ENCODE assay signal across 2 cellular contexts in genomic region chr2:172099472-172100079, GRCh38.
TF ChIP-seq lines count a peak whose summit lies in the region.

No MANE protein-coding gene starts in this region.

TF ChIP-seq in HCT116, 20 proteins besides CTCF, POLR2A, EP300 and RAD21:
- TF ChIP-seq SRF (IDR thresholded peaks at IDR 0.05; ENCODE audit: low read depth) (no peak), ZNF274 (IDR thresholded peaks at IDR 0.05; ENCODE audit: low read depth, low read length) (no peak), YY1 (IDR thresholded peaks at IDR 0.05; ENCODE audit: extremely low read depth, insufficient replicate concordance, low read depth, low read length) (no peak), ZFX (IDR thresholded peaks at IDR 0.05) (no peak), ELF1 (IDR thresholded peaks at IDR 0.05; ENCODE audit: borderline replicate concordance, low read depth) (no peak), JUND (IDR thresholded peaks at IDR 0.05) (no peak)
- TF ChIP-seq, protein P1, sequence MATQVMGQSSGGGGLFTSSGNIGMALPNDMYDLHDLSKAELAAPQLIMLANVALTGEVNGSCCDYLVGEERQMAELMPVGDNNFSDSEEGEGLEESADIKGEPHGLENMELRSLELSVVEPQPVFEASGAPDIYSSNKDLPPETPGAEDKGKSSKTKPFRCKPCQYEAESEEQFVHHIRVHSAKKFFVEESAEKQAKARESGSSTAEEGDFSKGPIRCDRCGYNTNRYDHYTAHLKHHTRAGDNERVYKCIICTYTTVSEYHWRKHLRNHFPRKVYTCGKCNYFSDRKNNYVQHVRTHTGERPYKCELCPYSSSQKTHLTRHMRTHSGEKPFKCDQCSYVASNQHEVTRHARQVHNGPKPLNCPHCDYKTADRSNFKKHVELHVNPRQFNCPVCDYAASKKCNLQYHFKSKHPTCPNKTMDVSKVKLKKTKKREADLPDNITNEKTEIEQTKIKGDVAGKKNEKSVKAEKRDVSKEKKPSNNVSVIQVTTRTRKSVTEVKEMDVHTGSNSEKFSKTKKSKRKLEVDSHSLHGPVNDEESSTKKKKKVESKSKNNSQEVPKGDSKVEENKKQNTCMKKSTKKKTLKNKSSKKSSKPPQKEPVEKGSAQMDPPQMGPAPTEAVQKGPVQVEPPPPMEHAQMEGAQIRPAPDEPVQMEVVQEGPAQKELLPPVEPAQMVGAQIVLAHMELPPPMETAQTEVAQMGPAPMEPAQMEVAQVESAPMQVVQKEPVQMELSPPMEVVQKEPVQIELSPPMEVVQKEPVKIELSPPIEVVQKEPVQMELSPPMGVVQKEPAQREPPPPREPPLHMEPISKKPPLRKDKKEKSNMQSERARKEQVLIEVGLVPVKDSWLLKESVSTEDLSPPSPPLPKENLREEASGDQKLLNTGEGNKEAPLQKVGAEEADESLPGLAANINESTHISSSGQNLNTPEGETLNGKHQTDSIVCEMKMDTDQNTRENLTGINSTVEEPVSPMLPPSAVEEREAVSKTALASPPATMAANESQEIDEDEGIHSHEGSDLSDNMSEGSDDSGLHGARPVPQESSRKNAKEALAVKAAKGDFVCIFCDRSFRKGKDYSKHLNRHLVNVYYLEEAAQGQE (IDR thresholded peaks at IDR 0.05; ENCODE audit: low read depth), result no peak
TF ChIP-seq in HCT116: peak in this region for 0.

TF ChIP-seq in GM12878, 131 proteins besides CTCF, POLR2A, EP300 and RAD21:
- no peak for TF ChIP-seq PAX5 (IDR thresholded peaks at IDR 0.05; ENCODE audit: borderline replicate concordance, low read depth, low read length)
- 0 out of 2 replicates have a peak, but pooled peaks have one; percentile 15 for TF ChIP-seq BMI1 (IDR thresholded peaks at IDR 0.05; ENCODE audit: borderline replicate concordance)
- TF ChIP-seq, protein P2, sequence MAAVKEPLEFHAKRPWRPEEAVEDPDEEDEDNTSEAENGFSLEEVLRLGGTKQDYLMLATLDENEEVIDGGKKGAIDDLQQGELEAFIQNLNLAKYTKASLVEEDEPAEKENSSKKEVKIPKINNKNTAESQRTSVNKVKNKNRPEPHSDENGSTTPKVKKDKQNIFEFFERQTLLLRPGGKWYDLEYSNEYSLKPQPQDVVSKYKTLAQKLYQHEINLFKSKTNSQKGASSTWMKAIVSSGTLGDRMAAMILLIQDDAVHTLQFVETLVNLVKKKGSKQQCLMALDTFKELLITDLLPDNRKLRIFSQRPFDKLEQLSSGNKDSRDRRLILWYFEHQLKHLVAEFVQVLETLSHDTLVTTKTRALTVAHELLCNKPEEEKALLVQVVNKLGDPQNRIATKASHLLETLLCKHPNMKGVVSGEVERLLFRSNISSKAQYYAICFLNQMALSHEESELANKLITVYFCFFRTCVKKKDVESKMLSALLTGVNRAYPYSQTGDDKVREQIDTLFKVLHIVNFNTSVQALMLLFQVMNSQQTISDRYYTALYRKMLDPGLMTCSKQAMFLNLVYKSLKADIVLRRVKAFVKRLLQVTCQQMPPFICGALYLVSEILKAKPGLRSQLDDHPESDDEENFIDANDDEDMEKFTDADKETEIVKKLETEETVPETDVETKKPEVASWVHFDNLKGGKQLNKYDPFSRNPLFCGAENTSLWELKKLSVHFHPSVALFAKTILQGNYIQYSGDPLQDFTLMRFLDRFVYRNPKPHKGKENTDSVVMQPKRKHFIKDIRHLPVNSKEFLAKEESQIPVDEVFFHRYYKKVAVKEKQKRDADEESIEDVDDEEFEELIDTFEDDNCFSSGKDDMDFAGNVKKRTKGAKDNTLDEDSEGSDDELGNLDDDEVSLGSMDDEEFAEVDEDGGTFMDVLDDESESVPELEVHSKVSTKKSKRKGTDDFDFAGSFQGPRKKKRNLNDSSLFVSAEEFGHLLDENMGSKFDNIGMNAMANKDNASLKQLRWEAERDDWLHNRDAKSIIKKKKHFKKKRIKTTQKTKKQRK (IDR thresholded peaks at IDR 0.05; ENCODE audit: low read depth, low read length), result no peak
- 0 out of 2 replicates have a peak, but pooled peaks have one; percentile 31 for TF ChIP-seq EZH2 (IDR thresholded peaks at IDR 0.05; ENCODE audit: borderline replicate concordance, control insufficient read depth, low read depth, low read length)
- TF ChIP-seq, protein P3, sequence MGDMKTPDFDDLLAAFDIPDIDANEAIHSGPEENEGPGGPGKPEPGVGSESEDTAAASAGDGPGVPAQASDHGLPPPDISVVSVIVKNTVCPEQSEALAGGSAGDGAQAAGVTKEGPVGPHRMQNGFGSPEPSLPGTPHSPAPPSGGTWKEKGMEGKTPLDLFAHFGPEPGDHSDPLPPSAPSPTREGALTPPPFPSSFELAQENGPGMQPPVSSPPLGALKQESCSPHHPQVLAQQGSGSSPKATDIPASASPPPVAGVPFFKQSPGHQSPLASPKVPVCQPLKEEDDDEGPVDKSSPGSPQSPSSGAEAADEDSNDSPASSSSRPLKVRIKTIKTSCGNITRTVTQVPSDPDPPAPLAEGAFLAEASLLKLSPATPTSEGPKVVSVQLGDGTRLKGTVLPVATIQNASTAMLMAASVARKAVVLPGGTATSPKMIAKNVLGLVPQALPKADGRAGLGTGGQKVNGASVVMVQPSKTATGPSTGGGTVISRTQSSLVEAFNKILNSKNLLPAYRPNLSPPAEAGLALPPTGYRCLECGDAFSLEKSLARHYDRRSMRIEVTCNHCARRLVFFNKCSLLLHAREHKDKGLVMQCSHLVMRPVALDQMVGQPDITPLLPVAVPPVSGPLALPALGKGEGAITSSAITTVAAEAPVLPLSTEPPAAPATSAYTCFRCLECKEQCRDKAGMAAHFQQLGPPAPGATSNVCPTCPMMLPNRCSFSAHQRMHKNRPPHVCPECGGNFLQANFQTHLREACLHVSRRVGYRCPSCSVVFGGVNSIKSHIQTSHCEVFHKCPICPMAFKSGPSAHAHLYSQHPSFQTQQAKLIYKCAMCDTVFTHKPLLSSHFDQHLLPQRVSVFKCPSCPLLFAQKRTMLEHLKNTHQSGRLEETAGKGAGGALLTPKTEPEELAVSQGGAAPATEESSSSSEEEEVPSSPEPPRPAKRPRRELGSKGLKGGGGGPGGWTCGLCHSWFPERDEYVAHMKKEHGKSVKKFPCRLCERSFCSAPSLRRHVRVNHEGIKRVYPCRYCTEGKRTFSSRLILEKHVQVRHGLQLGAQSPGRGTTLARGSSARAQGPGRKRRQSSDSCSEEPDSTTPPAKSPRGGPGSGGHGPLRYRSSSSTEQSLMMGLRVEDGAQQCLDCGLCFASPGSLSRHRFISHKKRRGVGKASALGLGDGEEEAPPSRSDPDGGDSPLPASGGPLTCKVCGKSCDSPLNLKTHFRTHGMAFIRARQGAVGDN (IDR thresholded peaks at IDR 0.05), result no peak
- TF ChIP-seq POU2F2 (IDR thresholded peaks at IDR 0.05; ENCODE audit: borderline replicate concordance, low read depth, low read length), result no peak
- no peak for TF ChIP-seq ZBED1 (IDR thresholded peaks at IDR 0.05; ENCODE audit: borderline replicate concordance)
- TF ChIP-seq ESRRA (IDR thresholded peaks at IDR 0.05; ENCODE audit: low read length), result no peak
- no peak for TF ChIP-seq SKIL (IDR thresholded peaks at IDR 0.05; ENCODE audit: low read depth, poor library complexity, severe bottlenecking)
- no peak for TF ChIP-seq ATF2 (IDR thresholded peaks at IDR 0.05; ENCODE audit: low read length)
- no peak for TF ChIP-seq NFXL1 (IDR thresholded peaks at IDR 0.05; ENCODE audit: borderline replicate concordance)
- no peak for TF ChIP-seq BRCA1 (IDR thresholded peaks at IDR 0.05; ENCODE audit: low read depth, low read length)
